17 cellular contexts compared by ENCODE assay signal in genomic region chr17:7832431-7832830, GRCh38. TPM values are rescaled to one million over a fixed set of nuclear protein-coding genes. Genes with fewer than 3 reads are reported as not detected.
DNase-seq lines count a peak whose midpoint lies in the region; ATAC-seq and TF ChIP-seq lines count a peak whose summit lies in the region.
"Had no signal": no experiment of that assay in that cellular context is flagged by ENCODE, and none has a peak within 500 bp of the region (broad histone marks: within the 10 kb centered on the region; RNA-seq: fewer than 3 reads in every experiment).

No MANE protein-coding gene starts in this region.

- H3K27ac Mint-ChIP-seq in CD8-positive, alpha-beta memory T cell: no peak overlapping the region
- H3K27ac Mint-ChIP-seq in brain (peak overlapping the region in 1 of 5 experiments; percentile 10), neural crest cell (ENCODE audit: unreplicated experiment) (no peak overlapping the region)
- no peak overlapping the region for H3K27ac Mint-ChIP-seq in effector memory CD8-positive, alpha-beta T cell
- H3K27ac Mint-ChIP-seq: H9 had no signal

- H3F3A ChIP-seq in GM23248 (ENCODE audit: insufficient read depth): peaks cover 7% of the 10 kb centered on the region; the same call in 1 of the 2 replicates

- H4K20me1 ChIP-seq in BLaER1: no peaks in the 10 kb centered on the region
- no peaks in the 10 kb centered on the region for H4K20me1 ChIP-seq in GM23248 (ENCODE audit: insufficient read depth)

- POLR2A ChIA-PET in CD8-positive, alpha-beta memory T cell (lab: Charles Lee): interaction anchor here (0.7 to 4.7 kb wide), 3 partner anchors 12 to 25 kb away, joined by 3 to 44 read pairs (median 4); partner anchors contain the start of gene NAA38

- in situ Hi-C loops in GM23248 (cut with MboI): loop anchor here (10.0 kb wide), 1 partner anchor 58 kb away; no protein-coding TSS in a partner anchor

- 55 to 56% methylated on average over 10 of the region's 10 CpGs for WGBS in GM23248 (ENCODE audit: low coverage in 1 of 2, low lambda C conversion rate in 2 of 2, missing lambda C conversion rate in 2 of 2), 2 experiments

- peaks cover 24 to 29% (median 24%) of the 10 kb centered on the region in 3 donors for H3K4me1 Mint-ChIP-seq in CD8-positive, alpha-beta memory T cell
- H3K4me1 Mint-ChIP-seq in brain (peaks cover 16% of the 10 kb centered on the region), neural crest cell (peaks cover 31% of the 10 kb centered on the region)
- peaks cover 30 to 31% of the 10 kb centered on the region in 2 donors for H3K4me1 Mint-ChIP-seq in effector memory CD8-positive, alpha-beta T cell (ENCODE audit: low read depth in 2 of 2)

- H3K4me3 ChIP-seq in BLaER1 (no peak overlapping the region), GM23248 (no peak overlapping the region), MG63 (no peak overlapping the region)
- H3K4me3 ChIP-seq in CD8-positive, alpha-beta memory T cell (ENCODE audit: low read length): no peak overlapping the region

- H3K4me3 Mint-ChIP-seq in CD8-positive, alpha-beta memory T cell: peak overlapping the region in 4 of 7 donors; percentile 39 to 92 (median 50)
- H3K4me3 Mint-ChIP-seq in brain (peak overlapping the region in 4 of 5 experiments; percentile 13 to 98 (median 70)), neural crest cell (peak overlapping the region; percentile 19)
- H3K4me3 Mint-ChIP-seq in effector memory CD8-positive, alpha-beta T cell: no peak overlapping the region

- H3K36me3 ChIP-seq in BLaER1 (no peaks in the 10 kb centered on the region), GM23248 (ENCODE audit: low read depth) (no peaks in the 10 kb centered on the region), MG63 (no peaks in the 10 kb centered on the region)
- H3K36me3 ChIP-seq in CD8-positive, alpha-beta memory T cell (ENCODE audit: insufficient read depth, low read length): no peaks in the 10 kb centered on the region

- H3K36me3 Mint-ChIP-seq in CD8-positive, alpha-beta memory T cell: peaks cover 0 to 13% (median 0%) of the 10 kb centered on the region in 3 donors
- no peaks in the 10 kb centered on the region for H3K36me3 Mint-ChIP-seq in brain
- H3K36me3 Mint-ChIP-seq in neural crest cell (ENCODE audit: low read depth): no peaks in the 10 kb centered on the region
- H3K36me3 Mint-ChIP-seq in effector memory CD8-positive, alpha-beta T cell (ENCODE audit: insufficient read depth): peaks cover 40% of the 10 kb centered on the region

- peaks cover 0 to 5% (median 0%) of the 10 kb centered on the region in 5 donors for H3K9me3 Mint-ChIP-seq in CD8-positive, alpha-beta memory T cell
- H3K9me3 Mint-ChIP-seq in brain (peaks cover 0 to 3% (median 0%) of the 10 kb centered on the region in 5 experiments), neural crest cell (no peaks in the 10 kb centered on the region)
- H3K9me3 Mint-ChIP-seq in effector memory CD8-positive, alpha-beta T cell: no peaks in the 10 kb centered on the region
- H3K9me3 Mint-ChIP-seq: H9 had no signal

- TF ChIP-seq CTCF in brain (conservative IDR thresholded peaks at IDR 0.05): no peak
- TF ChIP-seq CTCF in neural crest cell (conservative IDR thresholded peaks at IDR 0.05): no peak

- no peak overlapping the region for H3K9ac ChIP-seq in BLaER1
- no peak overlapping the region for H3K9ac ChIP-seq in GM23248

- H3K79me2 ChIP-seq in GM23248 (ENCODE audit: insufficient read depth): peaks cover 6% of the 10 kb centered on the region; the same call in 1 of the 2 replicates

- peaks cover 9 to 17% of the 10 kb centered on the region in 2 donors for H3K27me3 Mint-ChIP-seq in CD8-positive, alpha-beta memory T cell
- H3K27me3 Mint-ChIP-seq in brain (peaks cover 42% of the 10 kb centered on the region), neural crest cell (ENCODE audit: low read depth) (peaks cover 42% of the 10 kb centered on the region)
- H3K27me3 Mint-ChIP-seq in effector memory CD8-positive, alpha-beta T cell: peaks cover 12 to 47% of the 10 kb centered on the region in 2 donors

- H3K27ac ChIP-seq in BLaER1 (no peak overlapping the region), GM23248 (no peak overlapping the region)
- H3K27ac ChIP-seq in CD8-positive, alpha-beta memory T cell (ENCODE audit: low read depth, low read length): no peak overlapping the region
- H3K27ac ChIP-seq: HL-60 had no signal

- CTCF ChIA-PET in CD8-positive, alpha-beta memory T cell (lab: Charles Lee): interaction anchor here (0.7 to 7.1 kb wide), 12 partner anchors 8 to 157 kb away, joined by 3 to 69 read pairs (median 4); partner anchors contain the start of gene NAA38

- H3K9me3 ChIP-seq in BLaER1 (no peaks in the 10 kb centered on the region), GM23248 (ENCODE audit: low read depth) (no peaks in the 10 kb centered on the region), MG63 (no peaks in the 10 kb centered on the region)
- H3K9me3 ChIP-seq in CD8-positive, alpha-beta memory T cell (ENCODE audit: low read length): no peaks in the 10 kb centered on the region

- H3K27me3 ChIP-seq in BLaER1: no peaks in the 10 kb centered on the region
- peaks cover 5% of the 10 kb centered on the region for H3K27me3 ChIP-seq in CD8-positive, alpha-beta memory T cell (ENCODE audit: insufficient read depth, low read length, poor library complexity, severe bottlenecking)
- H3K27me3 ChIP-seq in GM23248 (replicated peaks; ENCODE audit: insufficient read depth): no peaks in the 10 kb centered on the region
- peaks cover 2% of the 10 kb centered on the region; the same call in 1 of the 2 replicates for H3K27me3 ChIP-seq in MG63

- H3K4me1 ChIP-seq in BLaER1 (peaks cover 19% of the 10 kb centered on the region), GM23248 (ENCODE audit: insufficient read depth) (peaks cover 9% of the 10 kb centered on the region)
- H3K4me1 ChIP-seq in CD8-positive, alpha-beta memory T cell (ENCODE audit: insufficient read depth, low read length): peaks cover 20% of the 10 kb centered on the region

- no peak for DNase-seq in CD8-positive, alpha-beta memory T cell
- DNase-seq in neural crest cell (ENCODE audit: low read depth, low spot score) (no peak), GM23248 (no peak), MG63 (no peak)
- no peak for DNase-seq in effector memory CD8-positive, alpha-beta T cell
- DNase-seq: ACHN, DMS153, GDM1, NCI-H1417, NCI-H187 treated with DMSO at 0.1 percent for 48 hours, NCI-H226, NCI-H524 had no signal

- H3K4me2 ChIP-seq in BLaER1 (peak overlapping the region; percentile 97; the same call in 1 of the 2 replicates), GM23248 (ENCODE audit: unreplicated experiment) (no peak overlapping the region)

- no peak overlapping the region for H2AFZ ChIP-seq in GM23248

- no peak for ATAC-seq in effector memory CD8-positive, alpha-beta T cell (replicated peaks)
- no peak for ATAC-seq in HG03378 (IDR thresholded peaks at IDR 0.05; ENCODE audit: unreplicated experiment)

- H3K9me2 ChIP-seq in GM23248 (ENCODE audit: insufficient read depth): no peaks in the 10 kb centered on the region

RNA-seq across cellular contexts. Expression of gene KDM6B, which starts 1.6 kb away (rescaled TPM):
- total RNA-seq in CD8-positive, alpha-beta memory T cell: 10 to 100 TPM; 84.2 to 89.7 TPM
- 1.2 TPM for polyA plus RNA-seq in CD8-positive, alpha-beta memory T cell
- polyA plus RNA-seq in brain (ENCODE audit: insufficient read depth, low read depth, low replicate concordance) (31.8 TPM), GM23248 (2016; fragmentation: Nextera tagmentation; extraction: Ambion mirVana) (1.6 and 2.3 TPM in 2 replicates)
- total RNA-seq in neural crest cell: 64.8 and 70.2 TPM in 2 replicates
- 0.76 and 1.3 TPM in 2 replicates for total RNA-seq in GM23248 (2014; rRNA removed; shearing (Covaris generic))
- total RNA-seq in MG63 (2014; rRNA removed; shearing (Covaris generic); ENCODE audit: low replicate concordance): 0.07 and 0.20 TPM in 2 replicates

RNA-seq across cellular contexts. Expression of gene TMEM88, which starts 22.4 kb away (rescaled TPM):
- 1 to 10 TPM; 5.3 to 5.5 TPM for total RNA-seq in CD8-positive, alpha-beta memory T cell
- polyA plus RNA-seq in CD8-positive, alpha-beta memory T cell: not detected
- polyA plus RNA-seq in brain (ENCODE audit: insufficient read depth, low read depth, low replicate concordance) (9.8 TPM), GM23248 (2016; fragmentation: Nextera tagmentation; extraction: Ambion mirVana) (0.23 TPM in 1 of 2 replicates, not detected in the other)
- total RNA-seq in neural crest cell: 6.7 and 8.4 TPM in 2 replicates
- total RNA-seq in GM23248 (2014; rRNA removed; shearing (Covaris generic)): not detected in 2 replicates
- not detected in 2 replicates for total RNA-seq in MG63 (2014; rRNA removed; shearing (Covaris generic); ENCODE audit: low replicate concordance)

RNA-seq across cellular contexts. Expression of gene NAA38, which starts 24.9 kb away (rescaled TPM):
- 10 to 100 TPM; 58.2 to 65.0 TPM for total RNA-seq in CD8-positive, alpha-beta memory T cell
- 162 TPM for polyA plus RNA-seq in CD8-positive, alpha-beta memory T cell
- 262 TPM for polyA plus RNA-seq in brain (ENCODE audit: insufficient read depth, low read depth, low replicate concordance)
- total RNA-seq in neural crest cell: 83.4 and 87.2 TPM in 2 replicates
- 70.4 and 71.5 TPM in 2 replicates for total RNA-seq in GM23248 (2014; rRNA removed; shearing (Covaris generic))
- polyA plus RNA-seq in GM23248 (2016; fragmentation: Nextera tagmentation; extraction: Ambion mirVana): 185 and 196 TPM in 2 replicates
- 74.9 and 264 TPM in 2 replicates for total RNA-seq in MG63 (2014; rRNA removed; shearing (Covaris generic); ENCODE audit: low replicate concordance)

RNA-seq across cellular contexts. Expression of gene CYB5D1, which starts 25.4 kb away (rescaled TPM):
- 10 to 100 TPM; 16.4 to 17.6 TPM for total RNA-seq in CD8-positive, alpha-beta memory T cell
- 3.1 TPM for polyA plus RNA-seq in CD8-positive, alpha-beta memory T cell
- polyA plus RNA-seq in brain (ENCODE audit: insufficient read depth, low read depth, low replicate concordance) (11.5 TPM), GM23248 (2016; fragmentation: Nextera tagmentation; extraction: Ambion mirVana) (8.6 and 9.9 TPM in 2 replicates)
- 12.7 and 13.3 TPM in 2 replicates for total RNA-seq in neural crest cell
- 11.0 and 20.6 TPM in 2 replicates for total RNA-seq in GM23248 (2014; rRNA removed; shearing (Covaris generic))
- 18.2 and 38.2 TPM in 2 replicates for total RNA-seq in MG63 (2014; rRNA removed; shearing (Covaris generic); ENCODE audit: low replicate concordance)

RNA-seq across cellular contexts. Expression of gene CHD3, which starts 56.2 kb away (rescaled TPM):
- 100 to 1,000 TPM; 116 to 123 TPM for total RNA-seq in CD8-positive, alpha-beta memory T cell
- polyA plus RNA-seq in CD8-positive, alpha-beta memory T cell: 20.1 TPM
- polyA plus RNA-seq in brain (ENCODE audit: insufficient read depth, low read depth, low replicate concordance): 76.2 TPM
- total RNA-seq in neural crest cell: 53.3 and 59.7 TPM in 2 replicates
- 56.5 and 73.6 TPM in 2 replicates for total RNA-seq in GM23248 (2014; rRNA removed; shearing (Covaris generic))
- polyA plus RNA-seq in GM23248 (2016; fragmentation: Nextera tagmentation; extraction: Ambion mirVana): 14.0 and 16.0 TPM in 2 replicates
- total RNA-seq in MG63 (2014; rRNA removed; shearing (Covaris generic); ENCODE audit: low replicate concordance): 49.6 and 51.1 TPM in 2 replicates

Comparison
In these comparisons a context has a peak if more than half of its experiments do, and no peak if none do; other contexts are left out.
1. H3K4me3 Mint-ChIP-seq: peak in CD8-positive, alpha-beta memory T cell (4 of 7), brain (4 of 5) and neural crest cell (single experiment); none in effector memory CD8-positive, alpha-beta T cell (0 of 2).
2. RNA of gene KDM6B, which starts 1.6 kb away (total RNA-seq): 84.2 to 89.7 TPM in CD8-positive, alpha-beta memory T cell and 64.8 to 70.2 TPM in neural crest cell; 0.76 to 1.3 TPM in GM23248 and 0.07 to 0.20 TPM in MG63; every median in the first group is over 10 times any median in the second.